ENCODE assay signal across 2 cellular contexts in the genomic region with DNA sequence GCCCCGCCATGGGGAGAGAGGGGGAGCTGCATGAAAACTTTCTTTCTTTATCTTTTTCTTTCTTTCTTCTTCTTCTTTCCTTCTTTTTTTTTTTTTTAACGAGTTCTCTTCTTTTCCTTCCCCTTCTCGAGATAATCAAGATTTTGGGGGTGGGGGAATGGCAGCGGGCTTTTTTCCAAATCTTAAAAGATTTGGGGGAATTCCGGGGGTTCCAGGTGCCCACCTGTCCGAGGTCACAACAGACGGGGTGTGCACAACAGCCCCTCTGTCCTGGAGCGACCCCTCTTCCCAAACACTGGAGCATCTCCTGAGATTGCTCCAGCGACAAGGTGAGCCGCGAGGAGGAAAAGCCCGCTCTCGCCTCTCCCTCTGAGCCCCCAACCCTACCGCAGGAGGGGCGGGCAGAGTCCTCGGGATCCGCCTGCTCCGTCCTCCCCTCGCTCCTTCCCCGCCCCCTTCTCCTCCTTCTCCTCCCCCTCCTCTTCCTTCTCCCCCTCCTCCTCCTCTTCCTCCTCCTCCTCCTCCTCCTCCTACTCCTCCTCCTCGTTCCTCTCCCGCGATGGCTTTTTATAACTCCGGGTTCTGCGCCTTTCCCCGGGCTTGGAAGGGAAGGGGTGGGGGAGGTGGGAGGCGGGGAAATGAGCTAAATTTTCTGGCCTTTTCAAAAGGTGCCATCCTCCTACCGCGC.
TF ChIP-seq lines count a peak whose summit lies in the region.

No MANE protein-coding gene starts in this region.

TF ChIP-seq in SK-N-SH, 30 proteins besides CTCF, POLR2A, EP300 and RAD21:
- TF ChIP-seq, protein P1, sequence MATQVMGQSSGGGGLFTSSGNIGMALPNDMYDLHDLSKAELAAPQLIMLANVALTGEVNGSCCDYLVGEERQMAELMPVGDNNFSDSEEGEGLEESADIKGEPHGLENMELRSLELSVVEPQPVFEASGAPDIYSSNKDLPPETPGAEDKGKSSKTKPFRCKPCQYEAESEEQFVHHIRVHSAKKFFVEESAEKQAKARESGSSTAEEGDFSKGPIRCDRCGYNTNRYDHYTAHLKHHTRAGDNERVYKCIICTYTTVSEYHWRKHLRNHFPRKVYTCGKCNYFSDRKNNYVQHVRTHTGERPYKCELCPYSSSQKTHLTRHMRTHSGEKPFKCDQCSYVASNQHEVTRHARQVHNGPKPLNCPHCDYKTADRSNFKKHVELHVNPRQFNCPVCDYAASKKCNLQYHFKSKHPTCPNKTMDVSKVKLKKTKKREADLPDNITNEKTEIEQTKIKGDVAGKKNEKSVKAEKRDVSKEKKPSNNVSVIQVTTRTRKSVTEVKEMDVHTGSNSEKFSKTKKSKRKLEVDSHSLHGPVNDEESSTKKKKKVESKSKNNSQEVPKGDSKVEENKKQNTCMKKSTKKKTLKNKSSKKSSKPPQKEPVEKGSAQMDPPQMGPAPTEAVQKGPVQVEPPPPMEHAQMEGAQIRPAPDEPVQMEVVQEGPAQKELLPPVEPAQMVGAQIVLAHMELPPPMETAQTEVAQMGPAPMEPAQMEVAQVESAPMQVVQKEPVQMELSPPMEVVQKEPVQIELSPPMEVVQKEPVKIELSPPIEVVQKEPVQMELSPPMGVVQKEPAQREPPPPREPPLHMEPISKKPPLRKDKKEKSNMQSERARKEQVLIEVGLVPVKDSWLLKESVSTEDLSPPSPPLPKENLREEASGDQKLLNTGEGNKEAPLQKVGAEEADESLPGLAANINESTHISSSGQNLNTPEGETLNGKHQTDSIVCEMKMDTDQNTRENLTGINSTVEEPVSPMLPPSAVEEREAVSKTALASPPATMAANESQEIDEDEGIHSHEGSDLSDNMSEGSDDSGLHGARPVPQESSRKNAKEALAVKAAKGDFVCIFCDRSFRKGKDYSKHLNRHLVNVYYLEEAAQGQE (IDR thresholded peaks at IDR 0.05; ENCODE audit: low read depth, low read length): peak; percentile 28; the same call in 1 of the 2 replicates
- TF ChIP-seq, protein P2, sequence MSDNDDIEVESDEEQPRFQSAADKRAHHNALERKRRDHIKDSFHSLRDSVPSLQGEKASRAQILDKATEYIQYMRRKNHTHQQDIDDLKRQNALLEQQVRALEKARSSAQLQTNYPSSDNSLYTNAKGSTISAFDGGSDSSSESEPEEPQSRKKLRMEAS (IDR thresholded peaks at IDR 0.05; ENCODE audit: low read depth): no peak

TF ChIP-seq in SK-N-SH treated with all-trans-retinoic acid at 6 μM for 48 hours, 23 proteins besides CTCF, POLR2A, EP300 and RAD21 (continued from another document):
- TF ChIP-seq PPARA (CRISPR knock-in tag; IDR thresholded peaks at IDR 0.05; ENCODE audit: borderline replicate concordance) (no peak), ARNTL (CRISPR knock-in tag; IDR thresholded peaks at IDR 0.05; ENCODE audit: borderline replicate concordance, low read depth) (no peak), ESRRG (CRISPR knock-in tag; IDR thresholded peaks at IDR 0.05) (no peak), ZNF8 (CRISPR knock-in tag; IDR thresholded peaks at IDR 0.05) (no peak)
